In genomic region chr4:175350246-175350645, GRCh38 we compare ENCODE assay signal across 31 cellular contexts.
"Had no signal": no experiment of that assay in that cellular context is flagged by ENCODE, and none has a peak within 500 bp of the region (broad histone marks: within the 10 kb centered on the region; RNA-seq: fewer than 3 reads in every experiment).

No MANE protein-coding gene starts in this region.

- H3K4me1 Mint-ChIP-seq: activated CD4-positive, alpha-beta T cell treated with anti-CD3 and anti-CD28 coated beads for 36 hours; activated CD4-positive, alpha-beta T cell treated with anti-CD3 and anti-CD28 coated beads, Interleukin-2, amount 10 ng/mL, durations not matched to agents 24 days and 14 days; activated CD8-positive, alpha-beta memory T cell treated with anti-CD3 and anti-CD28 coated beads, Interleukin-2, amount 10 ng/mL, durations not matched to agents 7 days and 5 days; activated naive CD4-positive, alpha-beta T cell treated with anti-CD3 and anti-CD28 coated beads, Interleukin-2, amount 50 U/mL, for 24 hours; activated naive CD8-positive, alpha-beta T cell treated with anti-CD3 and anti-CD28 coated beads, Interleukin-2, amount 10 ng/mL, durations not matched to agents 7 days and 5 days; brain; central memory CD8-positive, alpha-beta T cell had no signal

- H3K27me3 ChIP-seq: ascending aorta, breast epithelium, dorsolateral prefrontal cortex had no signal

- H3K4me1 ChIP-seq: ascending aorta, breast epithelium had no signal

- DNase-seq: activated CD4-positive, alpha-beta memory T cell treated with anti-CD3 and anti-CD28 coated beads for 36 hours; activated CD4-positive, alpha-beta T cell treated with anti-CD3 and anti-CD28 coated beads for 36 hours; activated CD4-positive, alpha-beta T cell treated with anti-CD3 and anti-CD28 coated beads, Interleukin-2, amount 10 ng/mL, durations not matched to agents 24 days and 14 days; activated CD4-positive, CD25-positive, alpha-beta regulatory T cell; activated CD4-positive, CD25-positive, alpha-beta regulatory T cell treated with anti-CD3 and anti-CD28 coated beads, Interleukin-2, amount 50 U/mL, for 72 hours; activated CD8-positive, alpha-beta memory T cell treated with anti-CD3 and anti-CD28 coated beads, Interleukin-2, amount 10 ng/mL, durations not matched to agents 7 days and 5 days; activated CD8-positive, alpha-beta memory T cell treated with anti-CD3 and anti-CD28 coated beads, Interleukin-2, amount 50 U/mL, for 4 hours; activated CD8-positive, alpha-beta T cell treated with anti-CD3 and anti-CD28 coated beads, Interleukin-2, amount 10 ng/mL, durations not matched to agents 7 days and 5 days; activated effector memory CD4-positive, alpha-beta T cell treated with anti-CD3 and anti-CD28 coated beads, Interleukin-2, amount 50 U/mL, for 16 hours; activated naive CD4-positive, alpha-beta T cell treated with anti-CD3 and anti-CD28 coated beads for 36 hours; activated naive CD8-positive, alpha-beta T cell treated with anti-CD3 and anti-CD28 coated beads, Interleukin-2, amount 10 ng/mL, durations not matched to agents 7 days and 5 days; activated T-cell treated with anti-CD3 and anti-CD28 coated beads, Interleukin-2, amount 50 U/mL, for 1 hour; activated T-cell treated with anti-CD3 and anti-CD28 coated beads, Interleukin-2, amount 50 U/mL, for 48 hours; dorsolateral prefrontal cortex; effector memory CD4-positive, alpha-beta T cell; endodermal cell; foreskin fibroblast; head of caudate nucleus; T-helper 2 cell had no signal

- ATAC-seq: activated CD4-positive, alpha-beta T cell treated with anti-CD3 and anti-CD28 coated beads for 36 hours; activated CD8-positive, alpha-beta memory T cell treated with anti-CD3 and anti-CD28 coated beads, Interleukin-2, amount 10 ng/mL, durations not matched to agents 7 days and 5 days; activated CD8-positive, alpha-beta T cell treated with anti-CD3 and anti-CD28 coated beads, Interleukin-2, amount 10 ng/mL, durations not matched to agents 7 days and 5 days; esophagus mucosa had no signal

- H3K9me3 ChIP-seq: ascending aorta, breast epithelium had no signal

- H3K27ac ChIP-seq: ascending aorta, breast epithelium, cardiac muscle cell, coronary artery, dorsolateral prefrontal cortex had no signal

- H3K36me3 ChIP-seq: ascending aorta, breast epithelium, cardiac muscle cell had no signal

- H3K9me3 Mint-ChIP-seq: activated CD4-positive, alpha-beta T cell treated with anti-CD3 and anti-CD28 coated beads, Interleukin-2, amount 10 ng/mL, durations not matched to agents 24 days and 14 days; activated naive CD4-positive, alpha-beta T cell treated with anti-CD3 and anti-CD28 coated beads, Interleukin-2, amount 50 U/mL, for 24 hours; activated naive CD8-positive, alpha-beta T cell treated with anti-CD3 and anti-CD28 coated beads, Interleukin-2, amount 10 ng/mL, durations not matched to agents 7 days and 5 days; activated T-helper 1 cell treated with anti-CD3 and anti-CD28 coated beads, Interleukin-12 subunit alpha, Interleukin-12 subunit beta, Interleukin-2, Interleukin-4 antibody, amounts not matched to agents 30 ng/mL and 10 ng/mL and 1 ng/mL, durations not matched to agents 14 hours and 24 hours and 36 hours; brain; endodermal cell had no signal

- FAIRE-seq: frontal cortex had no signal

- H3K27ac Mint-ChIP-seq: activated CD4-positive, alpha-beta memory T cell treated with anti-CD3 and anti-CD28 coated beads for 36 hours; activated CD4-positive, alpha-beta T cell treated with anti-CD3 and anti-CD28 coated beads for 36 hours; activated CD4-positive, alpha-beta T cell treated with anti-CD3 and anti-CD28 coated beads, Interleukin-2, amount 10 ng/mL, durations not matched to agents 24 days and 14 days; activated CD8-positive, alpha-beta memory T cell treated with anti-CD3 and anti-CD28 coated beads, Interleukin-2, amount 10 ng/mL, durations not matched to agents 7 days and 5 days; activated CD8-positive, alpha-beta T cell treated with anti-CD3 and anti-CD28 coated beads, Interleukin-2, amount 10 ng/mL, durations not matched to agents 7 days and 5 days; activated naive CD4-positive, alpha-beta T cell treated with anti-CD3 and anti-CD28 coated beads for 36 hours; activated naive CD4-positive, alpha-beta T cell treated with anti-CD3 and anti-CD28 coated beads, Interleukin-2, amount 50 U/mL, for 24 hours; activated naive CD8-positive, alpha-beta T cell treated with anti-CD3 and anti-CD28 coated beads, Interleukin-2, amount 10 ng/mL, durations not matched to agents 7 days and 5 days; activated T-helper 1 cell treated with anti-CD3 and anti-CD28 coated beads, Interleukin-12 subunit alpha, Interleukin-12 subunit beta, Interleukin-2, Interleukin-4 antibody, amounts not matched to agents 30 ng/mL and 10 ng/mL and 1 ng/mL, durations not matched to agents 14 hours and 24 hours and 36 hours; activated T-helper 2 cell treated with anti-CD3 and anti-CD28 coated beads, Interferon-gamma antibody, Interleukin-2, Interleukin-4, amounts not matched to agents 10 μg/mL and 5 μg/mL and 100 μg/mL, durations not matched to agents 14 hours and 24 hours and 36 hours; brain; dendritic cell treated with granulocyte-macrophage colony-stimulating factor and Interleukin-4, amounts not matched to agents 40 ng/mL and 50 ng/mL, for 4 days; endodermal cell had no signal

- H3K4me3 Mint-ChIP-seq: activated CD4-positive, alpha-beta memory T cell treated with anti-CD3 and anti-CD28 coated beads for 36 hours; activated CD4-positive, alpha-beta T cell treated with anti-CD3 and anti-CD28 coated beads for 36 hours; activated CD4-positive, alpha-beta T cell treated with anti-CD3 and anti-CD28 coated beads, Interleukin-2, amount 10 ng/mL, durations not matched to agents 24 days and 14 days; activated CD8-positive, alpha-beta memory T cell treated with anti-CD3 and anti-CD28 coated beads, Interleukin-2, amount 10 ng/mL, durations not matched to agents 7 days and 5 days; activated CD8-positive, alpha-beta T cell treated with anti-CD3 and anti-CD28 coated beads, Interleukin-2, amount 10 ng/mL, durations not matched to agents 7 days and 5 days; activated naive CD4-positive, alpha-beta T cell treated with anti-CD3 and anti-CD28 coated beads for 36 hours; activated naive CD4-positive, alpha-beta T cell treated with anti-CD3 and anti-CD28 coated beads, Interleukin-2, amount 50 U/mL, for 24 hours; activated naive CD8-positive, alpha-beta T cell treated with anti-CD3 and anti-CD28 coated beads, Interleukin-2, amount 10 ng/mL, durations not matched to agents 7 days and 5 days; activated T-helper 1 cell treated with anti-CD3 and anti-CD28 coated beads, Interleukin-12 subunit alpha, Interleukin-12 subunit beta, Interleukin-2, Interleukin-4 antibody, amounts not matched to agents 30 ng/mL and 10 ng/mL and 1 ng/mL, durations not matched to agents 14 hours and 24 hours and 36 hours; brain; central memory CD8-positive, alpha-beta T cell; dendritic cell treated with granulocyte-macrophage colony-stimulating factor and Interleukin-4, amounts not matched to agents 40 ng/mL and 50 ng/mL, for 4 days; endodermal cell had no signal

- H3K27me3 Mint-ChIP-seq: activated CD4-positive, alpha-beta memory T cell treated with anti-CD3 and anti-CD28 coated beads for 36 hours; activated CD4-positive, alpha-beta T cell treated with anti-CD3 and anti-CD28 coated beads for 36 hours; activated CD4-positive, alpha-beta T cell treated with anti-CD3 and anti-CD28 coated beads, Interleukin-2, amount 10 ng/mL, durations not matched to agents 24 days and 14 days; activated CD8-positive, alpha-beta memory T cell treated with anti-CD3 and anti-CD28 coated beads, Interleukin-2, amount 10 ng/mL, durations not matched to agents 7 days and 5 days; activated naive CD4-positive, alpha-beta T cell treated with anti-CD3 and anti-CD28 coated beads, Interleukin-2, amount 50 U/mL, for 24 hours; activated naive CD8-positive, alpha-beta T cell treated with anti-CD3 and anti-CD28 coated beads, Interleukin-2, amount 10 ng/mL, durations not matched to agents 7 days and 5 days; brain; central memory CD8-positive, alpha-beta T cell; dendritic cell treated with granulocyte-macrophage colony-stimulating factor and Interleukin-4, amounts not matched to agents 40 ng/mL and 50 ng/mL, for 4 days had no signal

- H3K4me3 ChIP-seq: ascending aorta, breast epithelium, cardiac muscle cell, coronary artery, dorsolateral prefrontal cortex had no signal
